In the genomic region with DNA sequence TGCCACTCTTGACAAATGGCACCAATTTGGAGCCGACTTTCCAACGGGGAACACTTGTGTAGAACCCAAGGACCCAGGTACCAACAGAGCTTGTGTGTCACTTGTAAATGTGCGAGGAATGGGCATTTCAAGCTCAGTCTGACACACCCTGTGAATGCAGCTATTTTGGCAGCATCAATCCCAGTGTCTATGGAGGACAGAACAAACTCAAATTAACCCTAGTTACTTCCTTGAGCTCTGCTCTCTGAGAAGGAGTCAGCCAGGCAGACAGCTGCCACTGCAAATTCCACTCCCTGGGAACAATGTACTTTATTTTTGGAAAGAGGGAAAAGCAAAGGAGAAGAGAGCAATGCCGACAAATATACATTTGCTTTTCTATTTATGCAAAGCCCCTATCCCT, we compare ENCODE assay signal across 22 cellular contexts. TPM values are rescaled to one million over a fixed set of nuclear protein-coding genes. Genes with fewer than 3 reads are reported as not detected.
"Had no signal": no experiment of that assay in that cellular context is flagged by ENCODE, and none has a peak within 500 bp of the region (broad histone marks: within the 10 kb centered on the region; RNA-seq: fewer than 3 reads in every experiment).

No MANE protein-coding gene starts in this region.

- H3K4me1 ChIP-seq: left lung, prostate gland, right atrium auricular region, stomach, thyroid gland had no signal

- H3K4me3 ChIP-seq: dorsolateral prefrontal cortex, gastrocnemius medialis, left lung, prostate gland, right atrium auricular region, stomach, thyroid gland had no signal

- H3K9me3 ChIP-seq: gastrocnemius medialis, prostate gland, thyroid gland had no signal

- ATAC-seq: esophagus mucosa; gastrocnemius medialis; left lung; natural killer cell treated with Interleukin-12 subunit alpha and Interleukin-12 subunit beta and Interleukin-15 and Interleukin-18, amount 100 ng/mL, for 72 hours; sciatic nerve; stimulated activated effector memory CD8-positive, alpha-beta T cell treated with anti-CD3 and anti-CD28 coated beads, Interleukin-12 subunit alpha, Interleukin-12 subunit beta, amount 100 ng/mL, for 72 hours had no signal

- H3K27ac ChIP-seq: dorsolateral prefrontal cortex, gastrocnemius medialis, left lung, prostate gland, right atrium auricular region, stomach, thyroid gland had no signal

- H3K36me3 ChIP-seq: gastrocnemius medialis, left lung, prostate gland, right atrium auricular region, stomach, thyroid gland had no signal

- H3K27me3 ChIP-seq: gastrocnemius medialis, left lung, right atrium auricular region, thyroid gland had no signal

- DNase-seq: dorsolateral prefrontal cortex; effector CD4-positive, alpha-beta T cell; foreskin fibroblast; gastrocnemius medialis; head of caudate nucleus; kidney; left lung; mesenchymal stem cell; naive B cell; nucleus accumbens; stimulated activated CD4-positive, alpha-beta T cell treated with anti-CD3 and anti-CD28 coated beads, Interleukin-2, amount 100 ng/mL, for 24 hours; stimulated activated CD4-positive, alpha-beta T cell treated with anti-CD3 and anti-CD28 coated beads, Interleukin-4, amount 100 ng/mL, for 24 hours; stimulated activated naive CD4-positive, alpha-beta T cell treated with Interleukin-2 at 50 U/mL for 16 hours; stomach; thyroid gland had no signal

RNA-seq across cellular contexts. Expression of a gene that starts 48.4 kb away (rescaled TPM):
- total RNA-seq: esophagus mucosa; natural killer cell treated with Interleukin-12 subunit alpha and Interleukin-12 subunit beta and Interleukin-15 and Interleukin-18, amount 100 ng/mL, for 72 hours; osteocyte had no signal
